8 cellular contexts compared by ENCODE assay signal in genomic region chr3:12965999-12966846, GRCh38.
DNase-seq lines count a peak whose midpoint lies in the region; ATAC-seq, FAIRE-seq and TF ChIP-seq lines count a peak whose summit lies in the region.

No MANE protein-coding gene starts in this region.

- POLR2A ChIA-PET in SK-N-SH (lab: Yijun Ruan, JAX), result interaction anchor here (0.6 to 1.1 kb wide), 3 partner anchors 52 to 568 kb away, joined by 3 read pairs; no protein-coding TSS in a partner anchor

- intact Hi-C loops in left lung (cut with DNase I), result no loop called here

- H3K9ac ChIP-seq in SK-N-SH (peak overlapping the region; percentile 91), astrocyte (ENCODE audit: low read length) (peak overlapping the region; percentile 88)

- DNase-seq in SK-N-SH, result no peak
- no peak for DNase-seq in astrocyte (ENCODE audit: low read depth)
- peak in 1 of 2 donors; percentile 61 for DNase-seq in left lung
- DNase-seq in hippocampal formation (lab: John Stamatoyannopoulos, UW), result no peak

- peak overlapping the region; percentile 94 for H3K4me3 Mint-ChIP-seq in astrocyte (ENCODE audit: unreplicated experiment)

- H4K20me1 ChIP-seq in SK-N-SH (ENCODE audit: insufficient read depth) (peaks cover 51% of the 10 kb centered on the region), astrocyte (ENCODE audit: insufficient read depth, low read length) (peaks cover 58% of the 10 kb centered on the region)

- no peak for TF ChIP-seq EP300 in SK-N-SH (IDR thresholded peaks at IDR 0.05; ENCODE audit: borderline replicate concordance in 1 of 2, low read depth in 1 of 2, low read length in 1 of 2)

- H3K4me2 ChIP-seq in SK-N-SH (peak overlapping the region; percentile 89), astrocyte (ENCODE audit: low read length) (peak overlapping the region; percentile 100)

- WGBS in SK-N-SH (ENCODE audit: low lambda C conversion rate), result 87% methylated on average over 11 of the region's 11 CpGs

- no peak for TF ChIP-seq RAD21 in SK-N-SH (IDR thresholded peaks at IDR 0.05; ENCODE audit: low read length)

- FAIRE-seq in astrocyte (lab: Jason Lieb, UNC), result no peak

- ATAC-seq in SK-N-SH treated with all-trans-retinoic acid at 6 μM for 48 hours (no peak; the same call in 2 of the 3 replicates), left lung (no peak), GM19035 (IDR thresholded peaks at IDR 0.05; ENCODE audit: unreplicated experiment) (no peak), HG02623 (IDR thresholded peaks at IDR 0.05; ENCODE audit: unreplicated experiment) (no peak)

- peaks cover 7% of the 10 kb centered on the region for H3K36me3 Mint-ChIP-seq in astrocyte (ENCODE audit: low read depth, unreplicated experiment)

- H3K4me1 ChIP-seq in SK-N-SH (ENCODE audit: control insufficient read depth in 1 of 2, insufficient read depth in 2 of 2, low read depth in 1 of 2, low read length in 1 of 2) (peaks cover 0 to 64% of the 10 kb centered on the region in 2 experiments; a peak in 2 of 4 replicates), astrocyte (ENCODE audit: insufficient read depth, low read length) (peaks cover 16% of the 10 kb centered on the region), left lung (peaks cover 37 to 74% of the 10 kb centered on the region in 2 donors)

- H3K9me3 Mint-ChIP-seq in astrocyte (ENCODE audit: unreplicated experiment), result no peaks in the 10 kb centered on the region

- H3K4me3 ChIP-seq in SK-N-SH (ENCODE audit: low read depth in 2 of 2, low read length in 1 of 2), result peak overlapping the region; percentile 65 to 82
- H3K4me3 ChIP-seq in astrocyte (ENCODE audit: insufficient read depth, low read depth, low read length), result peak overlapping the region; percentile 83
- H3K4me3 ChIP-seq in left lung, result peak overlapping the region; percentile 74 to 80

- H2AFZ ChIP-seq in SK-N-SH (ENCODE audit: low read depth) (no peak overlapping the region), astrocyte (ENCODE audit: low read depth, low read length) (peak overlapping the region; percentile 79)

- no peaks in the 10 kb centered on the region for H3F3A ChIP-seq in SK-N-SH (replicated peaks; ENCODE audit: insufficient read depth)

- no peaks in the 10 kb centered on the region for H3K9me3 ChIP-seq in SK-N-SH
- H3K9me3 ChIP-seq in astrocyte (ENCODE audit: insufficient read depth, low read depth, low read length), result no peaks in the 10 kb centered on the region
- H3K9me3 ChIP-seq in left lung, result no peaks in the 10 kb centered on the region

- peaks cover 11% of the 10 kb centered on the region for H3K27me3 Mint-ChIP-seq in astrocyte (ENCODE audit: low read depth, unreplicated experiment)

- peaks cover 0 to 2% of the 10 kb centered on the region in 2 experiments for H3K36me3 ChIP-seq in SK-N-SH (replicated peaks in 1 of 2; ENCODE audit: control insufficient read depth in 1 of 2, insufficient read depth in 2 of 2, low read length in 1 of 2)
- H3K36me3 ChIP-seq in astrocyte (ENCODE audit: insufficient read depth, low read length), result no peaks in the 10 kb centered on the region
- H3K36me3 ChIP-seq in left lung, result peaks cover 0 to 4% of the 10 kb centered on the region in 2 donors

- H3K27ac ChIP-seq in SK-N-SH (ENCODE audit: low read depth in 2 of 2, low read length in 1 of 2) (no peak overlapping the region), astrocyte (ENCODE audit: low read depth, low read length) (no peak overlapping the region), left lung (no peak overlapping the region), temporal lobe (ENCODE audit: low read depth, low read length) (peak overlapping the region; percentile 51)

- H3K27me3 ChIP-seq in SK-N-SH (ENCODE audit: insufficient read depth) (no peaks in the 10 kb centered on the region), astrocyte (ENCODE audit: insufficient read depth, low read length) (no peaks in the 10 kb centered on the region), left lung (peaks cover 0 to 5% of the 10 kb centered on the region in 2 donors)

- no peaks in the 10 kb centered on the region for H3K9me2 ChIP-seq in SK-N-SH

- peaks cover 21% of the 10 kb centered on the region for H3K4me1 Mint-ChIP-seq in astrocyte (ENCODE audit: low read depth, unreplicated experiment)

- H3K79me2 ChIP-seq in SK-N-SH (ENCODE audit: insufficient read depth), result peaks cover 58% of the 10 kb centered on the region
- peaks cover 55% of the 10 kb centered on the region for H3K79me2 ChIP-seq in astrocyte (ENCODE audit: insufficient read depth, low read length)

- TF ChIP-seq CTCF in SK-N-SH (IDR thresholded peaks at IDR 0.05), result no peak
- TF ChIP-seq CTCF in astrocyte (IDR thresholded peaks at IDR 0.05; ENCODE audit: insufficient read depth, low read depth, low read length), result no peak
- TF ChIP-seq CTCF in left lung (IDR thresholded peaks at IDR 0.05), result no peak

- H3K27ac Mint-ChIP-seq in astrocyte (ENCODE audit: unreplicated experiment), result peak overlapping the region; percentile 94

- CTCF ChIA-PET in SK-N-SH (lab: Yijun Ruan, JAX), result interaction anchor here (1.0 to 5.4 kb wide), 7 partner anchors 11 to 98 kb away, joined by 3 to 26 read pairs (median 7); no protein-coding TSS in a partner anchor

TF ChIP-seq in SK-N-SH, 30 proteins besides CTCF, POLR2A, EP300 and RAD21:
- TF ChIP-seq SIN3A (IDR thresholded peaks at IDR 0.05; ENCODE audit: borderline replicate concordance, low read depth, low read length) (no peak), JUND (IDR thresholded peaks at IDR 0.05) (no peak), SMC3 (IDR thresholded peaks at IDR 0.05; ENCODE audit: low read depth, low read length) (no peak)

TF ChIP-seq in SK-N-SH treated with all-trans-retinoic acid at 6 μM for 48 hours, 23 proteins besides CTCF, POLR2A, EP300 and RAD21 (continues in another document):
- TF ChIP-seq PPARA (CRISPR knock-in tag; IDR thresholded peaks at IDR 0.05; ENCODE audit: borderline replicate concordance) (no peak), ZNF70 (CRISPR knock-in tag; IDR thresholded peaks at IDR 0.05) (no peak), BACH2 (CRISPR knock-in tag; IDR thresholded peaks at IDR 0.05; ENCODE audit: borderline replicate concordance) (no peak), CSRNP3 (CRISPR knock-in tag; IDR thresholded peaks at IDR 0.05) (no peak), CREB5 (CRISPR knock-in tag; IDR thresholded peaks at IDR 0.05; ENCODE audit: low read depth) (no peak), SNAI2 (CRISPR knock-in tag; IDR thresholded peaks at IDR 0.05) (no peak), TOX (CRISPR knock-in tag; IDR thresholded peaks at IDR 0.05; ENCODE audit: borderline replicate concordance) (no peak), GLIS3 (CRISPR knock-in tag; IDR thresholded peaks at IDR 0.05) (no peak), OSR1 (CRISPR knock-in tag; IDR thresholded peaks at IDR 0.05) (no peak), ISL1 (CRISPR knock-in tag; IDR thresholded peaks at IDR 0.05) (no peak), POU6F1 (CRISPR knock-in tag; IDR thresholded peaks at IDR 0.05; ENCODE audit: borderline replicate concordance, low read depth) (no peak), CSDC2 (CRISPR knock-in tag; IDR thresholded peaks at IDR 0.05) (no peak), ZC3H10 (CRISPR knock-in tag; IDR thresholded peaks at IDR 0.05) (no peak), RARB (CRISPR knock-in tag; IDR thresholded peaks at IDR 0.05) (no peak), ZNF565 (CRISPR knock-in tag; conservative IDR thresholded peaks at IDR 0.05; ENCODE audit: low read depth) (no peak), TCF4 (CRISPR knock-in tag; IDR thresholded peaks at IDR 0.05; ENCODE audit: borderline replicate concordance) (no peak)
